Comparison of ENCODE assay signal across 2 cellular contexts in genomic region chr1:11063937-11064537, GRCh38.
A peak's percentile ranks its signal among the peaks of the same experiment; 100 is the strongest.
TF ChIP-seq lines count a peak whose summit lies in the region.

No MANE protein-coding gene starts in this region.

TF ChIP-seq in HEK293T, 16 proteins besides CTCF, POLR2A, EP300 and RAD21:
- TF ChIP-seq, protein P1, sequence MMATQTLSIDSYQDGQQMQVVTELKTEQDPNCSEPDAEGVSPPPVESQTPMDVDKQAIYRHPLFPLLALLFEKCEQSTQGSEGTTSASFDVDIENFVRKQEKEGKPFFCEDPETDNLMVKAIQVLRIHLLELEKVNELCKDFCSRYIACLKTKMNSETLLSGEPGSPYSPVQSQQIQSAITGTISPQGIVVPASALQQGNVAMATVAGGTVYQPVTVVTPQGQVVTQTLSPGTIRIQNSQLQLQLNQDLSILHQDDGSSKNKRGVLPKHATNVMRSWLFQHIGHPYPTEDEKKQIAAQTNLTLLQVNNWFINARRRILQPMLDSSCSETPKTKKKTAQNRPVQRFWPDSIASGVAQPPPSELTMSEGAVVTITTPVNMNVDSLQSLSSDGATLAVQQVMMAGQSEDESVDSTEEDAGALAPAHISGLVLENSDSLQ (IDR thresholded peaks at IDR 0.05) = peak; percentile 7; the same call in 1 of the 2 replicates

TF ChIP-seq in K562, 482 proteins besides CTCF, POLR2A, EP300 and RAD21:
- TF ChIP-seq, protein P2, sequence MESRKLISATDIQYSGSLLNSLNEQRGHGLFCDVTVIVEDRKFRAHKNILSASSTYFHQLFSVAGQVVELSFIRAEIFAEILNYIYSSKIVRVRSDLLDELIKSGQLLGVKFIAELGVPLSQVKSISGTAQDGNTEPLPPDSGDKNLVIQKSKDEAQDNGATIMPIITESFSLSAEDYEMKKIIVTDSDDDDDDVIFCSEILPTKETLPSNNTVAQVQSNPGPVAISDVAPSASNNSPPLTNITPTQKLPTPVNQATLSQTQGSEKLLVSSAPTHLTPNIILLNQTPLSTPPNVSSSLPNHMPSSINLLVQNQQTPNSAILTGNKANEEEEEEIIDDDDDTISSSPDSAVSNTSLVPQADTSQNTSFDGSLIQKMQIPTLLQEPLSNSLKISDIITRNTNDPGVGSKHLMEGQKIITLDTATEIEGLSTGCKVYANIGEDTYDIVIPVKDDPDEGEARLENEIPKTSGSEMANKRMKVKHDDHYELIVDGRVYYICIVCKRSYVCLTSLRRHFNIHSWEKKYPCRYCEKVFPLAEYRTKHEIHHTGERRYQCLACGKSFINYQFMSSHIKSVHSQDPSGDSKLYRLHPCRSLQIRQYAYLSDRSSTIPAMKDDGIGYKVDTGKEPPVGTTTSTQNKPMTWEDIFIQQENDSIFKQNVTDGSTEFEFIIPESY (CRISPR knock-in tag; IDR thresholded peaks at IDR 0.05) = peak; percentile 89
